25 cellular contexts compared by ENCODE assay signal in the genomic region with DNA sequence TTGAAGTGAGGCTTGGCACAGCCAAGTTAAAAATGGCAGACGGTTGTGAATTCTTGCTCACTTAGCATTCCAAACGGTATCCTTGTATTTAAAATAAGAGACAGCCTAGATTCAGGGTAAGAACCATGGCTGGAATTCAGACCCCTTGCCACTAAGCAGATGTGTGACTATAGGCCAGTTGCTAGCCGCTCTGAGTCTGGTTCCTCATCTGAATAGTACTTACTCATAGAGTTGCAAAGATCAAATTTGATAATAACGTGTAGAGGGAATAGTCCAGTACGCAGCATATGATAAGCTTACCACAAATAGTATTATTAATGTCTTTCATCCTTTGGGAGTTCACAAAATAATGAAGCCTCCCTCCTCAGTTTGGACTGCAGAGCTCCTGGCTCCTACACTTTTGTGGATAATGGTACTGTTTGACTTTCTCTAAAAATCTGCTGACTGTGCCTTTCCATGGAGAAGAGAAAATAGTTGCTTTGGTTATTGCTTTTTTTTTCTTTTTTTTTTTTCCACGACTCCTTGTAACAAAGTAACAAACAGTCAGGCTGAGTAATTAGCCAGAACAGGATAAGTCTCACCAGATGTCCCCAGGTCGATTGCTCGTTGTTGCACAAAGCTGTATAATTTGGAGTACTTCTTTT. TPM values are rescaled to one million over a fixed set of nuclear protein-coding genes. Genes with fewer than 3 reads are reported as not detected.
"Had no signal": no experiment of that assay in that cellular context is flagged by ENCODE, and none has a peak within 500 bp of the region (broad histone marks: within the 10 kb centered on the region; RNA-seq: fewer than 3 reads in every experiment).

No MANE protein-coding gene starts in this region.

- H3K4me1 ChIP-seq: colonic mucosa, gastroesophageal sphincter, suprapubic skin, upper lobe of right lung had no signal

- H3K36me3 Mint-ChIP-seq: naive thymus-derived CD8-positive, alpha-beta T cell; stimulated activated naive B cell treated with anti-CD40 and anti-IgM and Interleukin-4, amounts not matched to agents 10 μg/mL and 1 μg/mL and 100 μg/mL, for 72 hours had no signal

- H3K4me3 Mint-ChIP-seq: activated CD4-positive, alpha-beta T cell treated with anti-CD3 and anti-CD28 coated beads, Interleukin-2, amount 10 ng/mL, durations not matched to agents 7 days and 5 days; activated CD8-positive, alpha-beta T cell treated with anti-CD3 and anti-CD28 coated beads for 36 hours; activated naive CD4-positive, alpha-beta T cell treated with anti-CD3 and anti-CD28 coated beads, Interleukin-2, amount 50 U/mL, for 24 hours; activated naive CD8-positive, alpha-beta T cell treated with anti-CD3 and anti-CD28 coated beads, Interleukin-2, amount 50 U/mL, for 24 hours; activated T-cell treated with anti-CD3 and anti-CD28 coated beads, Interleukin-2, amount 50 U/mL, for 4 hours; activated T-helper 17 cell treated with anti-CD3 and anti-CD28 coated beads, Interleukin-2, amount 50 U/mL, for 72 hours; naive thymus-derived CD8-positive, alpha-beta T cell; stimulated activated naive B cell treated with anti-CD40 and anti-IgM and Interleukin-4, amounts not matched to agents 10 μg/mL and 1 μg/mL and 100 μg/mL, for 72 hours had no signal

- H3K9me3 Mint-ChIP-seq: activated CD4-positive, alpha-beta T cell treated with anti-CD3 and anti-CD28 coated beads, Interleukin-2, amount 10 ng/mL, durations not matched to agents 7 days and 5 days; activated CD8-positive, alpha-beta T cell treated with anti-CD3 and anti-CD28 coated beads for 36 hours; activated naive CD4-positive, alpha-beta T cell treated with anti-CD3 and anti-CD28 coated beads, Interleukin-2, amount 50 U/mL, for 24 hours; activated naive CD8-positive, alpha-beta T cell treated with anti-CD3 and anti-CD28 coated beads, Interleukin-2, amount 50 U/mL, for 24 hours; activated T-cell treated with anti-CD3 and anti-CD28 coated beads, Interleukin-2, amount 50 U/mL, for 4 hours; activated T-helper 17 cell treated with anti-CD3 and anti-CD28 coated beads, Interleukin-2, amount 50 U/mL, for 72 hours; naive thymus-derived CD8-positive, alpha-beta T cell; stimulated activated naive B cell treated with anti-CD40 and anti-IgM and Interleukin-4, amounts not matched to agents 10 μg/mL and 1 μg/mL and 100 μg/mL, for 72 hours had no signal

- H3K27me3 ChIP-seq: colonic mucosa, gastroesophageal sphincter, hepatocyte, suprapubic skin, tibial artery, upper lobe of right lung had no signal

- H3K79me2 ChIP-seq: hepatocyte had no signal

- H3K27ac ChIP-seq: colonic mucosa, gastroesophageal sphincter, hepatocyte, suprapubic skin, upper lobe of right lung had no signal

- H3K9me3 ChIP-seq: colonic mucosa, gastroesophageal sphincter, suprapubic skin, tibial artery, upper lobe of right lung had no signal

- ATAC-seq: activated CD8-positive, alpha-beta T cell treated with anti-CD3 and anti-CD28 coated beads for 36 hours; activated naive CD8-positive, alpha-beta T cell treated with anti-CD3 and anti-CD28 coated beads, Interleukin-2, amount 50 U/mL, for 24 hours; activated T-cell treated with anti-CD3 and anti-CD28 coated beads, Interleukin-2, amount 50 U/mL, for 4 hours; activated T-helper 17 cell treated with anti-CD3 and anti-CD28 coated beads, Interleukin-2, amount 50 U/mL, for 72 hours; gastroesophageal sphincter; left cardiac atrium; naive thymus-derived CD8-positive, alpha-beta T cell; sciatic nerve; stimulated activated naive B cell treated with anti-CD40 and anti-IgM and Interleukin-4, amounts not matched to agents 10 μg/mL and 1 μg/mL and 100 μg/mL, for 72 hours; upper lobe of right lung had no signal

- H3K36me3 ChIP-seq: colonic mucosa, gastroesophageal sphincter, suprapubic skin, tibial artery, upper lobe of right lung had no signal

- H3K4me2 ChIP-seq: hepatocyte had no signal

- DNase-seq: activated CD4-positive, alpha-beta T cell treated with anti-CD3 and anti-CD28 coated beads, Interleukin-2, amount 10 ng/mL, durations not matched to agents 7 days and 5 days; activated CD4-positive, CD25-positive, alpha-beta regulatory T cell treated with anti-CD3 and anti-CD28 coated beads, Interleukin-2, amount 50 U/mL, for 72 hours; activated CD8-positive, alpha-beta T cell treated with anti-CD3 and anti-CD28 coated beads for 36 hours; activated gamma-delta T cell treated with Interleukin-2 at 50 U/mL for 16 hours; activated naive CD8-positive, alpha-beta T cell treated with anti-CD3 and anti-CD28 coated beads, Interleukin-2, amount 50 U/mL, for 24 hours; activated T-cell treated with anti-CD3 and anti-CD28 coated beads, Interleukin-2, amount 50 U/mL, for 4 hours; colonic mucosa; effector CD8-positive, alpha-beta T cell; erythroblast; left cardiac atrium; midbrain; naive thymus-derived CD8-positive, alpha-beta T cell; small intestine; stimulated activated CD4-positive, alpha-beta T cell treated with anti-CD3 and anti-CD28 coated beads, Interleukin-1b, Interleukin-23, amount 100 ng/mL, for 48 hours; stimulated activated naive B cell treated with anti-CD40 and anti-IgM and Interleukin-4, amounts not matched to agents 10 μg/mL and 1 μg/mL and 100 μg/mL, for 72 hours; T-helper 2 cell; tibial artery; upper lobe of right lung had no signal

- H3K4me1 Mint-ChIP-seq: activated CD4-positive, alpha-beta T cell treated with anti-CD3 and anti-CD28 coated beads, Interleukin-2, amount 10 ng/mL, durations not matched to agents 7 days and 5 days; activated naive CD4-positive, alpha-beta T cell treated with anti-CD3 and anti-CD28 coated beads, Interleukin-2, amount 50 U/mL, for 24 hours; activated naive CD8-positive, alpha-beta T cell treated with anti-CD3 and anti-CD28 coated beads, Interleukin-2, amount 50 U/mL, for 24 hours; activated T-helper 17 cell treated with anti-CD3 and anti-CD28 coated beads, Interleukin-2, amount 50 U/mL, for 72 hours; naive thymus-derived CD8-positive, alpha-beta T cell; stimulated activated naive B cell treated with anti-CD40 and anti-IgM and Interleukin-4, amounts not matched to agents 10 μg/mL and 1 μg/mL and 100 μg/mL, for 72 hours had no signal

- H3K27me3 Mint-ChIP-seq: progenitor cell of endocrine pancreas had no signal

- H3K27ac Mint-ChIP-seq: activated CD4-positive, alpha-beta T cell treated with anti-CD3 and anti-CD28 coated beads, Interleukin-2, amount 10 ng/mL, durations not matched to agents 7 days and 5 days; activated CD8-positive, alpha-beta T cell treated with anti-CD3 and anti-CD28 coated beads for 36 hours; activated naive CD8-positive, alpha-beta T cell treated with anti-CD3 and anti-CD28 coated beads, Interleukin-2, amount 50 U/mL, for 24 hours; activated T-helper 17 cell treated with anti-CD3 and anti-CD28 coated beads, Interleukin-2, amount 50 U/mL, for 72 hours; naive thymus-derived CD8-positive, alpha-beta T cell; progenitor cell of endocrine pancreas; stimulated activated naive B cell treated with anti-CD40 and anti-IgM and Interleukin-4, amounts not matched to agents 10 μg/mL and 1 μg/mL and 100 μg/mL, for 72 hours had no signal

- H3K4me3 ChIP-seq: colonic mucosa, gastroesophageal sphincter, hepatocyte, suprapubic skin, tibial artery, upper lobe of right lung had no signal

- H2AFZ ChIP-seq: hepatocyte had no signal

RNA-seq across cellular contexts. Expression of gene FGF1, which starts 51.4 kb away (rescaled TPM):
- total RNA-seq: activated CD4-positive, alpha-beta T cell treated with anti-CD3 and anti-CD28 coated beads, Interleukin-2, amount 10 ng/mL, durations not matched to agents 7 days and 5 days; activated CD8-positive, alpha-beta T cell treated with anti-CD3 and anti-CD28 coated beads for 36 hours; activated T-cell treated with anti-CD3 and anti-CD28 coated beads, Interleukin-2, amount 50 U/mL, for 4 hours; activated T-helper 17 cell treated with anti-CD3 and anti-CD28 coated beads, Interleukin-2, amount 50 U/mL, for 72 hours; naive thymus-derived CD8-positive, alpha-beta T cell; progenitor cell of endocrine pancreas had no signal
- polyA plus RNA-seq: naive thymus-derived CD8-positive, alpha-beta T cell had no signal
